1 cellular context compared by ENCODE assay signal in the genomic region with DNA sequence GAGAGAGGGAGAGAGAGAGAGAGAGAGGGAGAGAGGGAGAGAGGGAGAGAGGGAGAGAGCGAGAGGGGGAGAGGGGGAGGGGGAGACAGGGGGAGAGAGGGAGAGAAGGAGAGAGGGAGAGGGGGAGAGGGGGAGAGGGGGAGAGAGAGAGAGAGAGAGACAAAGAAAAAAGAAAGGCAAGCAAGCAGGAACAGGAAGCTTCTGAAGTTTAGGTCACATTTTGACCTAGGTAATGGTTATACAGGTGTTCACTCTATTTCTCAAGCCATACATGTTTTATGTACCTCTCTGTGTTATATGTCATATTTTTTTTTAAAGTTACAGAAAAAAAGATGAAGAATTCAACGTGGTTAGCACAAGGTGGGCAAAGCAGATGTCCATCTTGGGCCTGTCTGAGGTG.
TF ChIP-seq lines count a peak whose summit lies in the region.

No MANE protein-coding gene starts in this region.

TF ChIP-seq in HepG2, 621 proteins besides CTCF, POLR2A, EP300 and RAD21:
- peak; percentile 92 for TF ChIP-seq PCBP2 (optimal IDR thresholded peaks at IDR 0.05; ENCODE audit: low read depth, low read length, poor library complexity, severe bottlenecking)
- TF ChIP-seq, protein P1, sequence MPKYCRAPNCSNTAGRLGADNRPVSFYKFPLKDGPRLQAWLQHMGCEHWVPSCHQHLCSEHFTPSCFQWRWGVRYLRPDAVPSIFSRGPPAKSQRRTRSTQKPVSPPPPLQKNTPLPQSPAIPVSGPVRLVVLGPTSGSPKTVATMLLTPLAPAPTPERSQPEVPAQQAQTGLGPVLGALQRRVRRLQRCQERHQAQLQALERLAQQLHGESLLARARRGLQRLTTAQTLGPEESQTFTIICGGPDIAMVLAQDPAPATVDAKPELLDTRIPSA (CRISPR knock-in tag; IDR thresholded peaks at IDR 0.05; ENCODE audit: borderline replicate concordance), result no peak
- TF ChIP-seq HNRNPUL1 (IDR thresholded peaks at IDR 0.05; ENCODE audit: low read depth, low read length), result no peak
- TF ChIP-seq NFKBIZ (CRISPR knock-in tag; IDR thresholded peaks at IDR 0.05), result no peak
- peak; percentile 90 for TF ChIP-seq HNRNPK (IDR thresholded peaks at IDR 0.05; ENCODE audit: low read depth, low read length, poor library complexity, severe bottlenecking)
- TF ChIP-seq, protein P2, sequence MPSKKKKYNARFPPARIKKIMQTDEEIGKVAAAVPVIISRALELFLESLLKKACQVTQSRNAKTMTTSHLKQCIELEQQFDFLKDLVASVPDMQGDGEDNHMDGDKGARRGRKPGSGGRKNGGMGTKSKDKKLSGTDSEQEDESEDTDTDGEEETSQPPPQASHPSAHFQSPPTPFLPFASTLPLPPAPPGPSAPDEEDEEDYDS (CRISPR knock-in tag; IDR thresholded peaks at IDR 0.05), result no peak
